In genomic region chr9:114179516-114179915, GRCh38 we compare ENCODE assay signal across 22 cellular contexts. TPM values are rescaled to one million over a fixed set of nuclear protein-coding genes. Genes with fewer than 3 reads are reported as not detected.
DNase-seq lines count a peak whose midpoint lies in the region; ATAC-seq and TF ChIP-seq lines count a peak whose summit lies in the region.
"Had no signal": no experiment of that assay in that cellular context is flagged by ENCODE, and none has a peak within 500 bp of the region (broad histone marks: within the 10 kb centered on the region; RNA-seq: fewer than 3 reads in every experiment).

No MANE protein-coding gene starts in this region.

- H2AFZ ChIP-seq in MM.1S (ENCODE audit: low read length), result no peak overlapping the region

- no peaks in the 10 kb centered on the region for H3K4me1 Mint-ChIP-seq in CD14-positive monocyte
- H3K4me1 Mint-ChIP-seq: CD8-positive, alpha-beta memory T cell had no signal

- no peak overlapping the region for H3K4me3 ChIP-seq in right cardiac atrium (ENCODE audit: low read length)
- no peak overlapping the region for H3K4me3 ChIP-seq in right lobe of liver
- no peak overlapping the region for H3K4me3 ChIP-seq in sigmoid colon
- no peak overlapping the region for H3K4me3 ChIP-seq in vagina
- no peak overlapping the region for H3K4me3 ChIP-seq in MM.1S (ENCODE audit: low read length)
- H3K4me3 ChIP-seq: A549, GM12878, HAP-1 had no signal

- whole genome bisulfite sequencing in right cardiac atrium, result 92% methylated on average over 2 of the region's 2 CpGs
- WGBS in right lobe of liver (ENCODE audit: insufficient coverage, low coverage, low lambda C conversion rate, missing lambda C conversion rate), result 80% methylated on average over 2 of the region's 2 CpGs
- 93 to 95% methylated on average over 2 of the region's 2 CpGs for WGBS in sigmoid colon, 2 donors

- DNase-seq in right cardiac atrium, result no peak
- DNase-seq in left cardiac atrium, result no peak
- DNase-seq in right lobe of liver, result peak in 1 of 3 donors; percentile 2
- DNase-seq in sigmoid colon, result no peak
- no peak for DNase-seq in vagina (ENCODE audit: extremely low spot score in 2 of 2)
- DNase-seq in HPDE6-E6E7 (ENCODE audit: extremely low spot score), result no peak
- DNase-seq in MM.1S, result no peak
- DNase-seq in CD14-positive monocyte (ENCODE audit: low spot score), result no peak
- DNase-seq: CD8-positive, alpha-beta memory T cell; DMS53; NCI-H1092 treated with DMSO at 0.1 percent for 48 hours; NCI-H146; NCI-H2081; NCI-H2227 treated with DMSO at 0.1 percent for 48 hours; NCI-H524; NCI-H82; OCI-M1; SIG-M5 had no signal

- H3K36me3 ChIP-seq in right lobe of liver (no peaks in the 10 kb centered on the region), sigmoid colon (no peaks in the 10 kb centered on the region), vagina (no peaks in the 10 kb centered on the region), MM.1S (replicated peaks; ENCODE audit: insufficient read depth, low read length) (no peaks in the 10 kb centered on the region)

- H3K4me1 ChIP-seq in right cardiac atrium (ENCODE audit: control insufficient read depth, insufficient read depth, low read length) (peaks cover 24% of the 10 kb centered on the region), right lobe of liver (peaks cover 0 to 67% (median 26%) of the 10 kb centered on the region in 4 donors), sigmoid colon (peaks cover 0 to 71% (median 68%) of the 10 kb centered on the region in 4 donors), vagina (peaks cover 83% of the 10 kb centered on the region), MM.1S (ENCODE audit: low read length) (no peaks in the 10 kb centered on the region)
- H3K4me1 ChIP-seq: HAP-1 had no signal

- H3K27ac ChIP-seq in right cardiac atrium (ENCODE audit: low read length) (peak overlapping the region; percentile 39), right lobe of liver (peak overlapping the region in 2 of 3 donors; percentile 25 to 80), sigmoid colon (peak overlapping the region in 3 of 4 donors; percentile 46 to 77 (median 77)), vagina (peak overlapping the region; percentile 88), MM.1S (ENCODE audit: low read length) (no peak overlapping the region)
- H3K27ac ChIP-seq: A549, HL-60 had no signal

- ATAC-seq in right cardiac atrium (no peak), left cardiac atrium (no peak), right lobe of liver (no peak)
- ATAC-seq: A549, GM12878 had no signal

- H3K27me3 ChIP-seq in right cardiac atrium (ENCODE audit: control insufficient read depth, insufficient read depth) (no peaks in the 10 kb centered on the region), right lobe of liver (no peaks in the 10 kb centered on the region), sigmoid colon (no peaks in the 10 kb centered on the region), vagina (no peaks in the 10 kb centered on the region), MM.1S (replicated peaks; ENCODE audit: insufficient read depth, low read length) (peaks cover 11% of the 10 kb centered on the region; the same call in 1 of the 2 replicates)

- peaks cover 6 to 10% (median 7%) of the 10 kb centered on the region in 3 donors for H3K27me3 Mint-ChIP-seq in CD14-positive monocyte (ENCODE audit: low read depth in 3 of 3)

- TF ChIP-seq EP300 in sigmoid colon (IDR thresholded peaks at IDR 0.05), result no peak

- H3K9ac ChIP-seq in MM.1S (ENCODE audit: low read length), result no peak overlapping the region

- no peak overlapping the region for H3K4me2 ChIP-seq in MM.1S (ENCODE audit: low read depth, low read length)
- H3K4me2 ChIP-seq: A549 had no signal

- no peaks in the 10 kb centered on the region for H3F3A ChIP-seq in MM.1S (ENCODE audit: insufficient read depth, low read length)

- H3K27ac Mint-ChIP-seq in CD14-positive monocyte, result peak overlapping the region in 1 of 7 donors; percentile 15
- H3K27ac Mint-ChIP-seq: CD8-positive, alpha-beta memory T cell had no signal

- H3K9me3 ChIP-seq in right cardiac atrium (ENCODE audit: control insufficient read depth, low read length), result no peaks in the 10 kb centered on the region
- no peaks in the 10 kb centered on the region for H3K9me3 ChIP-seq in right lobe of liver
- H3K9me3 ChIP-seq in sigmoid colon, result no peaks in the 10 kb centered on the region
- H3K9me3 ChIP-seq in vagina, result no peaks in the 10 kb centered on the region
- no peaks in the 10 kb centered on the region for H3K9me3 ChIP-seq in MM.1S (replicated peaks; ENCODE audit: insufficient read depth, low read length)
- H3K9me3 ChIP-seq: A549, HAP-1 had no signal

- H4K20me1 ChIP-seq in MM.1S (ENCODE audit: insufficient read depth, low read length), result no peaks in the 10 kb centered on the region

- H3K9me2 ChIP-seq in MM.1S (replicated peaks; ENCODE audit: insufficient read depth, low read length), result no peaks in the 10 kb centered on the region

- no peaks in the 10 kb centered on the region for H3K36me3 Mint-ChIP-seq in CD14-positive monocyte
- H3K36me3 Mint-ChIP-seq: CD8-positive, alpha-beta memory T cell had no signal

- intact Hi-C loops in right cardiac atrium (cut with DNase I), result no loop called here
- intact Hi-C loops in left cardiac atrium (cut with DNase I), result no loop called here
- intact Hi-C loops in right lobe of liver (cut with DNase I), result no loop called here
- intact Hi-C loops in sigmoid colon (cut with DNase I), result loop anchor here (5.0 kb wide), 2 partner anchors 38 to 68 kb away; no protein-coding TSS in a partner anchor
- intact Hi-C loops in vagina (cut with DNase I), result no loop called here
- intact Hi-C loops in CD14-positive monocyte (cut with micrococcal nuclease), result no loop called here

- no peak for TF ChIP-seq CTCF in right lobe of liver (IDR thresholded peaks at IDR 0.05)
- no peak for TF ChIP-seq CTCF in sigmoid colon (IDR thresholded peaks at IDR 0.05)
- TF ChIP-seq CTCF in vagina (IDR thresholded peaks at IDR 0.05), result no peak
- no peak for TF ChIP-seq CTCF in MM.1S (IDR thresholded peaks at IDR 0.05; ENCODE audit: low read length)
- TF ChIP-seq CTCF in CD14-positive monocyte (IDR thresholded peaks at IDR 0.05), result no peak

- no peaks in the 10 kb centered on the region for H3K79me2 ChIP-seq in MM.1S (ENCODE audit: low read length)

- H3K4me3 Mint-ChIP-seq in CD14-positive monocyte, result no peak overlapping the region
- H3K4me3 Mint-ChIP-seq: CD8-positive, alpha-beta memory T cell had no signal

- TF ChIP-seq POLR2A in right lobe of liver (IDR thresholded peaks at IDR 0.05) (no peak), sigmoid colon (IDR thresholded peaks at IDR 0.05) (no peak), vagina (IDR thresholded peaks at IDR 0.05) (no peak)

- H3K9me3 Mint-ChIP-seq in CD14-positive monocyte, result no peaks in the 10 kb centered on the region

RNA-seq across cellular contexts. Expression of gene COL27A1, which starts 24.2 kb away (rescaled TPM):
- 1 to 10 TPM; 2.6 to 8.4 (median 7.1) TPM for total RNA-seq in right cardiac atrium
- polyA plus RNA-seq in right cardiac atrium, result 10.3 TPM
- 1 to 10 TPM; 7.0 to 9.2 TPM for total RNA-seq in left cardiac atrium
- 10 to 100 TPM; 11.8 to 51.9 (median 29.3) TPM for total RNA-seq in right lobe of liver
- total RNA-seq in sigmoid colon, result 10 to 100 TPM in 1 of 4 donors, 1 to 10 TPM in 3; 2.0 to 13.3 (median 7.1) TPM
- 1 to 10 TPM; 1.4 to 5.5 (median 1.8) TPM for polyA plus RNA-seq in sigmoid colon
- 17.2 TPM for total RNA-seq in vagina
- polyA plus RNA-seq in CD14-positive monocyte, result not detected
- polyA plus RNA-seq: CD8-positive, alpha-beta memory T cell; GM12878 had no signal
